ENCODE assay signal across 8 cellular contexts in the genomic region with DNA sequence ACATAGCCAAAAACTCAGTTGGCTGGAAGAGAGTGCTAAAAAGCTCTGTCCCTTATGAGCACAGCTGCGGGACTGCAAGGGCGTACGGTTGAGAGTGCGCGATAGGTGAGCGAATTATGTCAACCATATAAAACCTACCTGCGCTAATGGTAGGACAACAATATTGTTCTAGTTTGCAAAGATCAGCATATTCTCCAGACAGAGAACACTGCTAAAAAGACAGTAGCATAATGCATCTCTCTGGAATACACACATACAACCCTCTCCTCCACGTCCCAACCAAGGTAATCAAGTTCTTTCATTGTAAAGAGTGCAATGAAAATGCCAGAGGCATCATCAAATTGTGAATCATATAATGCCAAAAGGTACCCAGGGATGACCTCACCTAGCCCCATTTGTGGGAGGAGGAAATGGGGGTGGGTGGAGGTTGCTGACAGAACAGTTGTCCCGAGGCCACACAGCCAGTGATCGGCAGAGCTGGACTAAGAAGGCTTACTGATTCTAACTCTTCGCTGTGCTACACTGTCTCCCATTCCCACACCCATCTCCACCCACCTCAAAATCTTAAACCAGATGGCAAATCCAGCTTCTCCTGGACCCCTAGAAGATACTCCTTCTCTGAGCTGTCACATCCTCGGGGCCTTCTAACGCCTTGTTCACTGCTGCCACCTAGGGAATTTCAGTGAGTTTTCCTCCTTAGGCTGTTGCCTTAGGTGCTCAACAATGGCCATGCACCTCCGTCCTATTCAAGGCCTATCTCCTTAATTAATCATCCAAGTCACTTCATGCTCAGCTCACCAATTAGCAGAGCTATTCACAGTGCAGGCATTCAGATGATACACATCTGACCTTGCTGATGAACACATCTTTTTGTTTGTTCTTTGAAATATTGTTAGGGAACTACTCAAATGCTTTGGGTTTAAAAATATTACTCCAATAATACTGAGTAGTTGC.
DNase-seq lines count a peak whose midpoint lies in the region; ATAC-seq and TF ChIP-seq lines count a peak whose summit lies in the region.

No MANE protein-coding gene starts in this region.

- CTCF ChIA-PET in HEK293 (lab: Yijun Ruan, JAX): interaction anchor here (0.6 to 9.5 kb wide), 24 partner anchors 10 to 500 kb away, joined by 3 to 202 read pairs (median 4); a partner anchor contains a TSS

- H3K27ac ChIP-seq in HEK293 (ENCODE audit: extremely low read depth, low read depth, low read length): no peak overlapping the region

- in situ Hi-C loops in Caki2 (cut with HindIII; ENCODE audit: low pct_unique_long_range_greater_than_20kb, low sequenced_read_pairs) (loop anchor here (25.0 kb wide), 1 partner anchor 497 kb away; no protein-coding TSS in a partner anchor), astrocyte of the cerebellum (cut with HindIII; ENCODE audit: low sequenced_read_pairs) (no loop called here)

- no peaks in the 10 kb centered on the region for H3K9me3 ChIP-seq in HEK293 (ENCODE audit: control insufficient read depth, insufficient read depth, low read depth, low read length)

- POLR2A ChIA-PET in HEK293 (lab: Yijun Ruan, JAX): interaction anchor here (0.5 to 0.6 kb wide), 2 partner anchors 26 to 119 kb away, joined by 3 read pairs; no protein-coding TSS in a partner anchor

- H3K4me3 ChIP-seq in HEK293 (ENCODE audit: low read depth, low read length): no peak overlapping the region
- H3K4me3 ChIP-seq in astrocyte of the cerebellum (ENCODE audit: low read depth, low read length): no peak overlapping the region

- no peaks in the 10 kb centered on the region for H3K36me3 ChIP-seq in HEK293 (ENCODE audit: control insufficient read depth in 2 of 2, insufficient read depth in 1 of 2, low read length in 2 of 2)

- no peak for TF ChIP-seq CTCF in HEK293 (tag by site-specific recombination; IDR thresholded peaks at IDR 0.05)
- TF ChIP-seq CTCF in astrocyte of the cerebellum (IDR thresholded peaks at IDR 0.05; ENCODE audit: low read depth, low read length, missing control alignments): peak; percentile 86

- ATAC-seq in HG03097 (IDR thresholded peaks at IDR 0.05; ENCODE audit: low FRiP score, unreplicated experiment): no peak

- H3K4me1 ChIP-seq in HEK293 (ENCODE audit: control insufficient read depth, insufficient read depth, low read length): no peaks in the 10 kb centered on the region

- DNase-seq in Caki2 (ENCODE audit: low read depth) (peak; percentile 77), NCI-H460 (ENCODE audit: extremely low read depth, low read depth) (peak; percentile 57), astrocyte of the cerebellum (ENCODE audit: low read depth) (peak; percentile 71), iPS-NIHi7 (ENCODE audit: extremely low spot score) (peak; percentile 73), superior temporal gyrus (ENCODE audit: extremely low spot score) (peak; percentile 91)
- no peak for DNase-seq in activated effector memory CD4-positive, alpha-beta T cell treated with Interleukin-2 at 50 U/mL for 16 hours

TF ChIP-seq in HEK293, 187 proteins besides CTCF, POLR2A, EP300 and RAD21 (continues in another document):
- no peak for TF ChIP-seq ZNF140 (tag by site-specific recombination; IDR thresholded peaks at IDR 0.05)
- no peak for TF ChIP-seq ZNF223 (tag by site-specific recombination; IDR thresholded peaks at IDR 0.05)
- 0 out of 2 replicates have a peak, but pooled peaks have one; percentile 31 for TF ChIP-seq ZBTB17 (tag by site-specific recombination; IDR thresholded peaks at IDR 0.05)
- TF ChIP-seq ZNF561 (tag by site-specific recombination; IDR thresholded peaks at IDR 0.05; ENCODE audit: borderline replicate concordance): no peak
- TF ChIP-seq, protein P1, sequence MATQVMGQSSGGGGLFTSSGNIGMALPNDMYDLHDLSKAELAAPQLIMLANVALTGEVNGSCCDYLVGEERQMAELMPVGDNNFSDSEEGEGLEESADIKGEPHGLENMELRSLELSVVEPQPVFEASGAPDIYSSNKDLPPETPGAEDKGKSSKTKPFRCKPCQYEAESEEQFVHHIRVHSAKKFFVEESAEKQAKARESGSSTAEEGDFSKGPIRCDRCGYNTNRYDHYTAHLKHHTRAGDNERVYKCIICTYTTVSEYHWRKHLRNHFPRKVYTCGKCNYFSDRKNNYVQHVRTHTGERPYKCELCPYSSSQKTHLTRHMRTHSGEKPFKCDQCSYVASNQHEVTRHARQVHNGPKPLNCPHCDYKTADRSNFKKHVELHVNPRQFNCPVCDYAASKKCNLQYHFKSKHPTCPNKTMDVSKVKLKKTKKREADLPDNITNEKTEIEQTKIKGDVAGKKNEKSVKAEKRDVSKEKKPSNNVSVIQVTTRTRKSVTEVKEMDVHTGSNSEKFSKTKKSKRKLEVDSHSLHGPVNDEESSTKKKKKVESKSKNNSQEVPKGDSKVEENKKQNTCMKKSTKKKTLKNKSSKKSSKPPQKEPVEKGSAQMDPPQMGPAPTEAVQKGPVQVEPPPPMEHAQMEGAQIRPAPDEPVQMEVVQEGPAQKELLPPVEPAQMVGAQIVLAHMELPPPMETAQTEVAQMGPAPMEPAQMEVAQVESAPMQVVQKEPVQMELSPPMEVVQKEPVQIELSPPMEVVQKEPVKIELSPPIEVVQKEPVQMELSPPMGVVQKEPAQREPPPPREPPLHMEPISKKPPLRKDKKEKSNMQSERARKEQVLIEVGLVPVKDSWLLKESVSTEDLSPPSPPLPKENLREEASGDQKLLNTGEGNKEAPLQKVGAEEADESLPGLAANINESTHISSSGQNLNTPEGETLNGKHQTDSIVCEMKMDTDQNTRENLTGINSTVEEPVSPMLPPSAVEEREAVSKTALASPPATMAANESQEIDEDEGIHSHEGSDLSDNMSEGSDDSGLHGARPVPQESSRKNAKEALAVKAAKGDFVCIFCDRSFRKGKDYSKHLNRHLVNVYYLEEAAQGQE (tag by site-specific recombination; IDR thresholded peaks at IDR 0.05): no peak
- peak; percentile 78 for TF ChIP-seq EGR2 (tag by site-specific recombination; IDR thresholded peaks at IDR 0.05; ENCODE audit: low read depth)
- TF ChIP-seq ZFP3 (tag by site-specific recombination; IDR thresholded peaks at IDR 0.05; ENCODE audit: low read depth): no peak
- no peak for TF ChIP-seq ZNF2 (tag by site-specific recombination; IDR thresholded peaks at IDR 0.05)
- TF ChIP-seq, protein P2, sequence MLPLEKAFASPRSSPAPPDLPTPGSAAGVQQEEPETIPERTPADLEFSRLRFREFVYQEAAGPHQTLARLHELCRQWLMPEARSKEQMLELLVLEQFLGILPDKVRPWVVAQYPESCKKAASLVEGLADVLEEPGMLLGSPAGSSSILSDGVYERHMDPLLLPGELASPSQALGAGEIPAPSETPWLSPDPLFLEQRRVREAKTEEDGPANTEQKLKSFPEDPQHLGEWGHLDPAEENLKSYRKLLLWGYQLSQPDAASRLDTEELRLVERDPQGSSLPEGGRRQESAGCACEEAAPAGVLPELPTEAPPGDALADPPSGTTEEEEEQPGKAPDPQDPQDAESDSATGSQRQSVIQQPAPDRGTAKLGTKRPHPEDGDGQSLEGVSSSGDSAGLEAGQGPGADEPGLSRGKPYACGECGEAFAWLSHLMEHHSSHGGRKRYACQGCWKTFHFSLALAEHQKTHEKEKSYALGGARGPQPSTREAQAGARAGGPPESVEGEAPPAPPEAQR (tag by site-specific recombination; IDR thresholded peaks at IDR 0.05): no peak
- peak; percentile 98 for TF ChIP-seq ZNF394 (tag by site-specific recombination; IDR thresholded peaks at IDR 0.05; ENCODE audit: borderline replicate concordance)
- TF ChIP-seq ZNF114 (tag by site-specific recombination; IDR thresholded peaks at IDR 0.05): no peak
- TF ChIP-seq ZNF654 (tag by site-specific recombination; IDR thresholded peaks at IDR 0.05; ENCODE audit: low read depth): peak; percentile 55
- no peak for TF ChIP-seq ZNF157 (tag by site-specific recombination; IDR thresholded peaks at IDR 0.05)
- TF ChIP-seq HOXA7 (CRISPR knock-in tag; IDR thresholded peaks at IDR 0.05; ENCODE audit: borderline replicate concordance): no peak
- TF ChIP-seq ZNF768 (tag by site-specific recombination; IDR thresholded peaks at IDR 0.05): no peak
- no peak for TF ChIP-seq ZNF169 (tag by site-specific recombination; IDR thresholded peaks at IDR 0.05)
- TF ChIP-seq ZNF174 (tag by site-specific recombination; IDR thresholded peaks at IDR 0.05): no peak
- no peak for TF ChIP-seq ZNF544 (tag by site-specific recombination; IDR thresholded peaks at IDR 0.05)
- TF ChIP-seq OSR2 (tag by site-specific recombination; IDR thresholded peaks at IDR 0.05): no peak
- 0 out of 2 replicates have a peak, but pooled peaks have one; percentile 29 for TF ChIP-seq ZNF600 (tag by site-specific recombination; IDR thresholded peaks at IDR 0.05)
- TF ChIP-seq ZNF292 (tag by site-specific recombination; IDR thresholded peaks at IDR 0.05; ENCODE audit: borderline replicate concordance, low read depth): no peak
- TF ChIP-seq ZNF548 (tag by site-specific recombination; IDR thresholded peaks at IDR 0.05): no peak
